Comparison of ENCODE assay signal across 14 cellular contexts in genomic region chr6:53290547-53291510, GRCh38. TPM values are rescaled to one million over a fixed set of nuclear protein-coding genes. Genes with fewer than 3 reads are reported as not detected.
DNase-seq lines count a peak whose midpoint lies in the region; ATAC-seq and TF ChIP-seq lines count a peak whose summit lies in the region.
"Had no signal": no experiment of that assay in that cellular context is flagged by ENCODE, and none has a peak within 500 bp of the region (broad histone marks: within the 10 kb centered on the region; RNA-seq: fewer than 3 reads in every experiment).

No MANE protein-coding gene starts in this region.

- POLR2A ChIA-PET in PC-3 (lab: Charles Lee; ENCODE audit: unreplicated experiment): interaction anchor here (1.0 kb wide), 1 partner anchor 19 kb away, joined by 7 read pairs; no protein-coding TSS in a partner anchor

- H3K9me3 Mint-ChIP-seq in chondrocyte (ENCODE audit: low read depth): no peaks in the 10 kb centered on the region

- CTCF ChIA-PET in PC-3 (lab: Charles Lee): interaction anchor here (1.2 kb wide), 1 partner anchor 57 kb away, joined by 3 read pairs; no protein-coding TSS in a partner anchor

- no TSS peak for BruUV-seq in PC-3 (replicated peaks; lab: Mats Ljungman, UMichigan)

- H3K4me1 ChIP-seq in PC-3 (ENCODE audit: insufficient read depth, low read length) (no peaks in the 10 kb centered on the region), spleen (peaks cover 19 to 91% (median 60%) of the 10 kb centered on the region in 6 donors)
- H3K4me1 ChIP-seq: prostate gland had no signal

- H4K20me1 ChIP-seq in PC-3 (ENCODE audit: low read length): no peaks in the 10 kb centered on the region

- H3K9me3 ChIP-seq in PC-3 (ENCODE audit: low read length) (no peaks in the 10 kb centered on the region), spleen (no peaks in the 10 kb centered on the region)
- H3K9me3 ChIP-seq: left lung, prostate gland had no signal

- H3K79me2 ChIP-seq in PC-3 (ENCODE audit: low read length): no peaks in the 10 kb centered on the region

- H3K27ac Mint-ChIP-seq in chondrocyte (ENCODE audit: unreplicated experiment): peak overlapping the region; percentile 19

- H3K9ac ChIP-seq in PC-3 (ENCODE audit: low read length): no peak overlapping the region

- TF ChIP-seq POLR2A in spleen (IDR thresholded peaks at IDR 0.05): no peak

- no peak overlapping the region for H3K4me3 ChIP-seq in PC-3 (ENCODE audit: low read length)
- H3K4me3 ChIP-seq in spleen: no peak overlapping the region
- H3K4me3 ChIP-seq: left lung, prostate gland had no signal

- H3K9me2 ChIP-seq in PC-3 (replicated peaks; ENCODE audit: low read length): no peaks in the 10 kb centered on the region

- no peak overlapping the region for H3K4me3 Mint-ChIP-seq in chondrocyte (ENCODE audit: unreplicated experiment)

- intact Hi-C loops in PC-3 (cut with micrococcal nuclease) (loop anchor here (10.0 kb wide), 1 partner anchor 116 kb away; no protein-coding TSS in a partner anchor), spleen (cut with DNase I; ENCODE audit: low total_unique reads) (loop anchor here (5.0 kb wide), 1 partner anchor 119 kb away; no protein-coding TSS in a partner anchor)

- TF ChIP-seq CTCF in PC-3 (conservative IDR thresholded peaks at IDR 0.05; ENCODE audit: low read depth, low read length): peak; percentile 43; the same call in 1 of the 2 replicates
- TF ChIP-seq CTCF in chondrocyte (IDR thresholded peaks at IDR 0.05): peak; percentile 60
- no peak for TF ChIP-seq CTCF in spleen (IDR thresholded peaks at IDR 0.05 in 8 of 11, conservative IDR thresholded peaks at IDR 0.05 in 3 of 11)

- H2AFZ ChIP-seq in PC-3 (ENCODE audit: low read length): no peak overlapping the region

- 63 to 84% (median 80%) methylated on average over 2 of the region's 2 CpGs for WGBS in spleen, 5 donors

- H3F3A ChIP-seq in PC-3 (ENCODE audit: low read length, unreplicated experiment): no peaks in the 10 kb centered on the region

- no peaks in the 10 kb centered on the region for H3K27me3 ChIP-seq in PC-3 (ENCODE audit: low read length)
- no peaks in the 10 kb centered on the region for H3K27me3 ChIP-seq in spleen (replicated peaks in 1 of 7)
- H3K27me3 ChIP-seq: left lung had no signal

- H3K27ac ChIP-seq in PC-3 (ENCODE audit: low read length) (no peak overlapping the region), spleen (peak overlapping the region; percentile 45 to 87 (median 71))
- H3K27ac ChIP-seq: prostate gland had no signal

- peaks cover 13% of the 10 kb centered on the region; the same call in 1 of the 2 replicates for H3K36me3 ChIP-seq in PC-3 (ENCODE audit: low read depth, low read length)
- H3K36me3 ChIP-seq in spleen: peaks cover 0 to 75% (median 15%) of the 10 kb centered on the region in 6 donors
- H3K36me3 ChIP-seq: prostate gland had no signal

- H3K27me3 Mint-ChIP-seq in chondrocyte (ENCODE audit: low read depth): no peaks in the 10 kb centered on the region

- DNase-seq in activated gamma-delta T cell treated with Interleukin-2 at 50 U/mL for 16 hours (peak; percentile 16), activated gamma-delta T cell (lab: John Stamatoyannopoulos, UW) (no peak), PC-3 (no peak), chondrocyte (ENCODE audit: low spot score) (no peak), spleen (no peak), GF-D8 (lab: John Stamatoyannopoulos, UW) (no peak), amygdala (lab: John Stamatoyannopoulos, UW) (no peak)
- DNase-seq: head of caudate nucleus; left lung; NCI-H146; stimulated activated CD4-positive, alpha-beta T cell treated with anti-CD3 and anti-CD28 coated beads, Interleukin-4, amount 100 ng/mL, for 4 hours; SW 1271 had no signal

- H3K36me3 Mint-ChIP-seq in chondrocyte (ENCODE audit: low read depth): peaks cover 3% of the 10 kb centered on the region

- peaks cover 36% of the 10 kb centered on the region for H3K4me1 Mint-ChIP-seq in chondrocyte (ENCODE audit: low read depth)

- no peak overlapping the region for H3K4me2 ChIP-seq in PC-3 (ENCODE audit: low read length)

- ATAC-seq in PC-3 (no peak), GM21619 (IDR thresholded peaks at IDR 0.05; ENCODE audit: unreplicated experiment) (no peak)
- ATAC-seq: left lung had no signal

RNA-seq across cellular contexts. Expression of gene ELOVL5, which starts 57.9 kb away (rescaled TPM):
- total RNA-seq in PC-3 (2014; rRNA removed) (57.2 and 62.7 TPM in 2 replicates), chondrocyte (95.1 to 127 TPM (median 102 TPM) in 3 replicates), spleen (100 to 1,000 TPM in 2 of 7 donors, 10 to 100 TPM in 5; 89.3 to 113 (median 93.9) TPM)
- 10 to 100 TPM; 48.8 to 65.8 (median 56.6) TPM for polyA plus RNA-seq in spleen

Comparison
In these comparisons a context has a peak if more than half of its experiments do, and no peak if none do; other contexts are left out.
1. CTCF ChIP-seq: peak in PC-3 (single experiment) and chondrocyte (single experiment); none in spleen (0 of 11).